Comparison of ENCODE assay signal across 7 cellular contexts in the genomic region with DNA sequence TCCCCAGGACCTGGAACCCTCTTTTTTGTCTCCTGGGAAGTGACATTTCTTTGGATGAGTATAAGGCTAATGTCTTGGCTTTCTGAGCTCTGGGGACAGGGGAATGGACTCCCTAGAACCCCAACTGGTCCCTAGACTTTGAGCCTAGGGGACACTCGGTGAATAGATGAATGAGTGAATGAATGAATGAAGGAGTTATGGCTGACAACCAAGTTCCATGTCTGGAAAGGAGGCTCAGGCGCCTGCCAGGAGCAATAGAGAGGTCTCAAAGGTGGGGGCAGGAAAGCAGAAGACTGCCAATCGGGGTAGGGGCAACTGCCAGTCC. TPM values are rescaled to one million over a fixed set of nuclear protein-coding genes. Genes with fewer than 3 reads are reported as not detected.
DNase-seq lines count a peak whose midpoint lies in the region; ATAC-seq and TF ChIP-seq lines count a peak whose summit lies in the region.

No MANE protein-coding gene starts in this region.

- peaks cover 24% of the 10 kb centered on the region for H3K4me1 Mint-ChIP-seq in activated T-helper 2 cell treated with anti-CD3 and anti-CD28 coated beads, Interferon-gamma antibody, Interleukin-2, Interleukin-4, amounts not matched to agents 10 μg/mL and 5 μg/mL and 100 μg/mL, durations not matched to agents 14 hours and 24 hours and 36 hours (ENCODE audit: low read depth)
- H3K4me1 Mint-ChIP-seq in immature natural killer cell: peaks cover 29 to 40% of the 10 kb centered on the region in 2 donors
- peaks cover 41 to 59% of the 10 kb centered on the region in 2 donors for H3K4me1 Mint-ChIP-seq in stimulated activated naive B cell treated with anti-CD40 and anti-IgM and Interleukin-4, amounts not matched to agents 10 μg/mL and 1 μg/mL and 100 μg/mL, for 72 hours

- H3K27me3 ChIP-seq in HL-60 (ENCODE audit: insufficient read depth, poor library complexity, severe bottlenecking): no peaks in the 10 kb centered on the region

- no peak for TF ChIP-seq CTCF in HL-60 (IDR thresholded peaks at IDR 0.05; ENCODE audit: insufficient read depth, low read length)

- ATAC-seq in stimulated activated naive B cell treated with anti-CD40 and anti-IgM and Interleukin-4, amounts not matched to agents 10 μg/mL and 1 μg/mL and 100 μg/mL, for 72 hours (replicated peaks): no peak
- ATAC-seq in GM21717 (IDR thresholded peaks at IDR 0.05; ENCODE audit: unreplicated experiment): no peak

- peak overlapping the region; percentile 84 for H3K4me3 Mint-ChIP-seq in activated T-helper 2 cell treated with anti-CD3 and anti-CD28 coated beads, Interferon-gamma antibody, Interleukin-2, Interleukin-4, amounts not matched to agents 10 μg/mL and 5 μg/mL and 100 μg/mL, durations not matched to agents 14 hours and 24 hours and 36 hours (ENCODE audit: low read depth)
- peak overlapping the region; percentile 88 to 91 (median 89) for H3K4me3 Mint-ChIP-seq in immature natural killer cell
- peak overlapping the region; percentile 92 for H3K4me3 Mint-ChIP-seq in stimulated activated naive B cell treated with anti-CD40 and anti-IgM and Interleukin-4, amounts not matched to agents 10 μg/mL and 1 μg/mL and 100 μg/mL, for 72 hours

- no peaks in the 10 kb centered on the region for H3K36me3 Mint-ChIP-seq in activated T-helper 2 cell treated with anti-CD3 and anti-CD28 coated beads, Interferon-gamma antibody, Interleukin-2, Interleukin-4, amounts not matched to agents 10 μg/mL and 5 μg/mL and 100 μg/mL, durations not matched to agents 14 hours and 24 hours and 36 hours (ENCODE audit: low read depth)
- H3K36me3 Mint-ChIP-seq in immature natural killer cell: no peaks in the 10 kb centered on the region
- peaks cover 8 to 20% of the 10 kb centered on the region in 2 donors for H3K36me3 Mint-ChIP-seq in stimulated activated naive B cell treated with anti-CD40 and anti-IgM and Interleukin-4, amounts not matched to agents 10 μg/mL and 1 μg/mL and 100 μg/mL, for 72 hours

- DNase-seq in HL-60 (ENCODE audit: low read depth in 1 of 2, low spot score in 1 of 2) (no peak), immature natural killer cell (no peak), KG1 (lab: John Stamatoyannopoulos, UW) (no peak), HCEC 1CT (no peak)
- DNase-seq in activated T-helper 2 cell treated with anti-CD3 and anti-CD28 coated beads, Interferon-gamma antibody, Interleukin-2, Interleukin-4, amounts not matched to agents 10 μg/mL and 5 μg/mL and 100 μg/mL, durations not matched to agents 14 hours and 24 hours and 36 hours (ENCODE audit: low spot score): no peak
- DNase-seq in stimulated activated naive B cell treated with anti-CD40 and anti-IgM and Interleukin-4, amounts not matched to agents 10 μg/mL and 1 μg/mL and 100 μg/mL, for 72 hours: no peak

- H3K27ac ChIP-seq in HL-60 (replicated peaks): peak overlapping the region; percentile 77

- no peaks in the 10 kb centered on the region for H3K9me3 Mint-ChIP-seq in activated T-helper 2 cell treated with anti-CD3 and anti-CD28 coated beads, Interferon-gamma antibody, Interleukin-2, Interleukin-4, amounts not matched to agents 10 μg/mL and 5 μg/mL and 100 μg/mL, durations not matched to agents 14 hours and 24 hours and 36 hours
- no peaks in the 10 kb centered on the region for H3K9me3 Mint-ChIP-seq in immature natural killer cell
- no peaks in the 10 kb centered on the region for H3K9me3 Mint-ChIP-seq in stimulated activated naive B cell treated with anti-CD40 and anti-IgM and Interleukin-4, amounts not matched to agents 10 μg/mL and 1 μg/mL and 100 μg/mL, for 72 hours

- intact Hi-C loops in activated T-helper 2 cell treated with anti-CD3 and anti-CD28 coated beads, Interferon-gamma antibody, Interleukin-2, Interleukin-4, amounts not matched to agents 10 μg/mL and 5 μg/mL and 100 μg/mL, durations not matched to agents 14 hours and 24 hours and 36 hours (cut with micrococcal nuclease): loop anchor here (5.0 kb wide), 1 partner anchor 48 kb away; no protein-coding TSS in a partner anchor

- H3K4me3 ChIP-seq in HL-60 (replicated peaks; ENCODE audit: insufficient read depth, low read length): peak overlapping the region; percentile 82

- H3K27me3 Mint-ChIP-seq in activated T-helper 2 cell treated with anti-CD3 and anti-CD28 coated beads, Interferon-gamma antibody, Interleukin-2, Interleukin-4, amounts not matched to agents 10 μg/mL and 5 μg/mL and 100 μg/mL, durations not matched to agents 14 hours and 24 hours and 36 hours (ENCODE audit: low read depth): peaks cover 26% of the 10 kb centered on the region
- peaks cover 11 to 24% (median 15%) of the 10 kb centered on the region in 3 donors for H3K27me3 Mint-ChIP-seq in immature natural killer cell (ENCODE audit: low read depth in 3 of 3)
- H3K27me3 Mint-ChIP-seq in stimulated activated naive B cell treated with anti-CD40 and anti-IgM and Interleukin-4, amounts not matched to agents 10 μg/mL and 1 μg/mL and 100 μg/mL, for 72 hours: peaks cover 11 to 21% of the 10 kb centered on the region in 2 donors

- peak overlapping the region; percentile 75 for H3K27ac Mint-ChIP-seq in activated T-helper 2 cell treated with anti-CD3 and anti-CD28 coated beads, Interferon-gamma antibody, Interleukin-2, Interleukin-4, amounts not matched to agents 10 μg/mL and 5 μg/mL and 100 μg/mL, durations not matched to agents 14 hours and 24 hours and 36 hours
- H3K27ac Mint-ChIP-seq in immature natural killer cell: peak overlapping the region; percentile 72 to 92 (median 84)
- H3K27ac Mint-ChIP-seq in stimulated activated naive B cell treated with anti-CD40 and anti-IgM and Interleukin-4, amounts not matched to agents 10 μg/mL and 1 μg/mL and 100 μg/mL, for 72 hours: peak overlapping the region; percentile 96

RNA-seq across cellular contexts. Expression of a gene that starts 0.7 kb away (rescaled TPM):
- 30.6 and 31.7 TPM in 2 replicates for total RNA-seq in activated T-helper 2 cell treated with anti-CD3 and anti-CD28 coated beads, Interferon-gamma antibody, Interleukin-2, Interleukin-4, amounts not matched to agents 10 μg/mL and 5 μg/mL and 100 μg/mL, durations not matched to agents 14 hours and 24 hours and 36 hours
- polyA plus RNA-seq in immature natural killer cell: 10 to 100 TPM; 14.7 to 36.8 (median 26.1) TPM

RNA-seq across cellular contexts. Expression of a gene that starts 30.1 kb away (rescaled TPM):
- total RNA-seq in activated T-helper 2 cell treated with anti-CD3 and anti-CD28 coated beads, Interferon-gamma antibody, Interleukin-2, Interleukin-4, amounts not matched to agents 10 μg/mL and 5 μg/mL and 100 μg/mL, durations not matched to agents 14 hours and 24 hours and 36 hours: 36.4 and 38.8 TPM in 2 replicates
- polyA plus RNA-seq in immature natural killer cell: 10 to 100 TPM; 14.2 to 29.2 (median 21.7) TPM
